8 cellular contexts compared by ENCODE assay signal in genomic region chrX:119729408-119730201, GRCh38. TPM values are rescaled to one million over a fixed set of nuclear protein-coding genes. Genes with fewer than 3 reads are reported as not detected.
DNase-seq lines count a peak whose midpoint lies in the region; ATAC-seq and TF ChIP-seq lines count a peak whose summit lies in the region.

No MANE protein-coding gene starts in this region.

- no peaks in the 10 kb centered on the region for H3K79me2 ChIP-seq in Karpas-422 (ENCODE audit: low read length)

- no peaks in the 10 kb centered on the region for H3K9me3 ChIP-seq in Karpas-422 (ENCODE audit: low read length)

- no peaks in the 10 kb centered on the region for H3K36me3 Mint-ChIP-seq in activated naive CD8-positive, alpha-beta T cell treated with anti-CD3 and anti-CD28 coated beads for 36 hours

- H3K9ac ChIP-seq in Karpas-422 (ENCODE audit: low read length), result no peak overlapping the region

- DNase-seq in NCI-H1417 (lab: John Stamatoyannopoulos, UW) (peak; percentile 31 to 70 (median 48)), NCI-H1417 treated with DMSO at 0.1 percent for 48 hours (lab: John Stamatoyannopoulos, UW) (no peak), Karpas-422 (peak; percentile 84), hepatic stellate cell (ENCODE audit: low spot score) (peak; percentile 31), foreskin melanocyte (no peak)
- peak; percentile 48 for DNase-seq in activated naive CD8-positive, alpha-beta T cell treated with anti-CD3 and anti-CD28 coated beads for 36 hours
- DNase-seq in stimulated activated CD4-positive, alpha-beta T cell treated with anti-CD3 and anti-CD28 coated beads, Interleukin-12 subunit alpha, Interleukin-12 subunit beta, amount 100 ng/mL, for 4 hours, result peak; percentile 51

- no peak overlapping the region for H2AFZ ChIP-seq in Karpas-422 (ENCODE audit: low read length)

- no peak overlapping the region for H3K27ac Mint-ChIP-seq in activated naive CD8-positive, alpha-beta T cell treated with anti-CD3 and anti-CD28 coated beads for 36 hours

- peaks cover 5% of the 10 kb centered on the region for H3K4me1 Mint-ChIP-seq in activated naive CD8-positive, alpha-beta T cell treated with anti-CD3 and anti-CD28 coated beads for 36 hours

- peak; percentile 74 for ATAC-seq in SK-N-SH treated with all-trans-retinoic acid at 6 μM for 48 hours

- H3K9me3 Mint-ChIP-seq in activated naive CD8-positive, alpha-beta T cell treated with anti-CD3 and anti-CD28 coated beads for 36 hours, result no peaks in the 10 kb centered on the region

- no peaks in the 10 kb centered on the region for H3K4me1 ChIP-seq in Karpas-422 (ENCODE audit: low read length)

- H4K20me1 ChIP-seq in Karpas-422 (ENCODE audit: insufficient read depth, low read depth, low read length), result no peaks in the 10 kb centered on the region

- H3K4me3 Mint-ChIP-seq in activated naive CD8-positive, alpha-beta T cell treated with anti-CD3 and anti-CD28 coated beads for 36 hours, result no peak overlapping the region

- no peaks in the 10 kb centered on the region for H3K36me3 ChIP-seq in Karpas-422 (ENCODE audit: insufficient read depth, low read length)

- no peaks in the 10 kb centered on the region for H3K27me3 ChIP-seq in Karpas-422 (ENCODE audit: low read length)

- no peaks in the 10 kb centered on the region for H3K27me3 Mint-ChIP-seq in activated naive CD8-positive, alpha-beta T cell treated with anti-CD3 and anti-CD28 coated beads for 36 hours

- H3K27ac ChIP-seq in Karpas-422 (ENCODE audit: low read length), result no peak overlapping the region

- H3K9me2 ChIP-seq in Karpas-422 (replicated peaks; ENCODE audit: insufficient read depth, low read length), result no peaks in the 10 kb centered on the region

- H3K4me3 ChIP-seq in Karpas-422 (ENCODE audit: low read length), result no peak overlapping the region

- no peak overlapping the region for H3K4me2 ChIP-seq in Karpas-422 (ENCODE audit: low read depth, low read length, poor library complexity, severe bottlenecking)

TF ChIP-seq in SK-N-SH treated with all-trans-retinoic acid at 6 μM for 48 hours, 23 proteins besides CTCF, POLR2A, EP300 and RAD21:
- TF ChIP-seq TCF4 (CRISPR knock-in tag; IDR thresholded peaks at IDR 0.05; ENCODE audit: borderline replicate concordance) (no peak), CSDC2 (CRISPR knock-in tag; IDR thresholded peaks at IDR 0.05) (no peak), TSHZ2 (CRISPR knock-in tag; IDR thresholded peaks at IDR 0.05) (no peak), PATZ1 (CRISPR knock-in tag; IDR thresholded peaks at IDR 0.05; ENCODE audit: borderline replicate concordance) (no peak), POU6F1 (CRISPR knock-in tag; IDR thresholded peaks at IDR 0.05; ENCODE audit: borderline replicate concordance, low read depth) (no peak), CREB5 (CRISPR knock-in tag; IDR thresholded peaks at IDR 0.05; ENCODE audit: low read depth) (no peak), CSRNP3 (CRISPR knock-in tag; IDR thresholded peaks at IDR 0.05) (no peak)

RNA-seq across cellular contexts. Expression of gene SOWAHD, which starts 28.8 kb away (rescaled TPM):
- not detected in 2 replicates for total RNA-seq in Karpas-422 (2014; rRNA removed; shearing (Covaris generic); ENCODE audit: low replicate concordance)
- under 1 TPM; 0.14 to 0.18 TPM for total RNA-seq in activated naive CD8-positive, alpha-beta T cell treated with anti-CD3 and anti-CD28 coated beads for 36 hours

RNA-seq across cellular contexts. Expression of gene SEPTIN6, which starts 36.6 kb away (rescaled TPM):
- 20.2 and 23.2 TPM in 2 replicates for total RNA-seq in Karpas-422 (2014; rRNA removed; shearing (Covaris generic); ENCODE audit: low replicate concordance)
- total RNA-seq in activated naive CD8-positive, alpha-beta T cell treated with anti-CD3 and anti-CD28 coated beads for 36 hours, result 100 to 1,000 TPM; 187 to 202 TPM

Comparison
In these comparisons a context has a peak if more than half of its experiments do, and no peak if none do; other contexts are left out.
1. DNase-seq: peak in NCI-H1417 (3 of 3), Karpas-422 (single experiment), activated naive CD8-positive, alpha-beta T cell treated with anti-CD3 and anti-CD28 coated beads for 36 hours (single experiment), hepatic stellate cell (single experiment) and stimulated activated CD4-positive, alpha-beta T cell treated with anti-CD3 and anti-CD28 coated beads, Interleukin-12 subunit alpha, Interleukin-12 subunit beta, amount 100 ng/mL, for 4 hours (single experiment); none in NCI-H1417 treated with DMSO at 0.1 percent for 48 hours (single experiment) and foreskin melanocyte (single experiment).